9 cellular contexts compared by ENCODE assay signal in the genomic region with DNA sequence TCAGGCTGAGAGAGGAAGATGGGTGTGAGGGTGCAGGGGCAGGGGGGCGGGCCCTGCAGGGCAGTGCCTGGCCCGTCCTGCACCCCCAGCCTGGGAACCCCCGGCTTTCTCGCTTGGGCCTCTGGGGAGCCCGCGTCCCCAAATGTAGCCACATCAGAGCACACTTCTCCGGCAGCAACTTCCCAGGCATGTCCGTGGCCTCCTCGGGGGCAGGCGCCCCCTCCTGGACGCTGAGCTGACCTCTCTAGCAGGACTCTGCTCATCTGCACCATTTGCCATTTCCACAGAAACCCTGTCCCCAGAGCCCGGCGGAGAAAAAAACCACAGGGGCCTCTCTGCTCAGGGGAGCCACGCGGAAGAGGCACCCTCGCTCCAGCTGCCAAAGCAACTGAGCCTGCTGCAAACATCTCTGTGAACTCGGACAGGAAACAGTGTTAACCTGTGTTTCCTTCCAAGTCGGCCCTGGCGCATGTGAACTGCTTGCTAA.
DNase-seq lines count a peak whose midpoint lies in the region; ATAC-seq, FAIRE-seq and TF ChIP-seq lines count a peak whose summit lies in the region.
"Had no signal": no experiment of that assay in that cellular context is flagged by ENCODE, and none has a peak within 500 bp of the region (broad histone marks: within the 10 kb centered on the region; RNA-seq: fewer than 3 reads in every experiment).

No MANE protein-coding gene starts in this region.

- no peak overlapping the region for H3K9ac ChIP-seq in astrocyte (ENCODE audit: low read length)

- H3K4me1 ChIP-seq in DOHH2 (ENCODE audit: control insufficient read depth, low read length), result peaks cover 100% of the 10 kb centered on the region
- peaks cover 8% of the 10 kb centered on the region for H3K4me1 ChIP-seq in astrocyte (ENCODE audit: insufficient read depth, low read length)

- H3K79me2 ChIP-seq in DOHH2 (ENCODE audit: control insufficient read depth, low read length) (peaks cover 45% of the 10 kb centered on the region), astrocyte (ENCODE audit: insufficient read depth, low read length) (no peaks in the 10 kb centered on the region)

- H3F3A ChIP-seq in DOHH2 (ENCODE audit: control insufficient read depth, insufficient read depth), result peaks cover 51% of the 10 kb centered on the region

- H3K27ac ChIP-seq in DOHH2 (ENCODE audit: low read depth, low read length) (peak overlapping the region; percentile 100), astrocyte (ENCODE audit: low read depth, low read length) (no peak overlapping the region)

- H3K27ac Mint-ChIP-seq in astrocyte (ENCODE audit: unreplicated experiment), result peak overlapping the region; percentile 41

- H2AFZ ChIP-seq in astrocyte (ENCODE audit: low read depth, low read length), result no peak overlapping the region

- H3K27me3 ChIP-seq in DOHH2 (ENCODE audit: control insufficient read depth, low read length) (no peaks in the 10 kb centered on the region), astrocyte (ENCODE audit: insufficient read depth, low read length) (no peaks in the 10 kb centered on the region)

- DNase-seq in NAMALWA (ENCODE audit: low spot score) (peak; percentile 96), astrocyte (ENCODE audit: low read depth) (no peak), lung microvascular endothelial cell (ENCODE audit: low read depth in 2 of 2) (peak; percentile 69 to 87), NCI-H2227 treated with DMSO at 0.1 percent for 48 hours (lab: John Stamatoyannopoulos, UW) (no peak), NCI-H2029 treated with DMSO at 0.1 percent for 48 hours (lab: John Stamatoyannopoulos, UW) (no peak), NCI-H524 (lab: John Stamatoyannopoulos, UW) (no peak)

- no peaks in the 10 kb centered on the region for H3K9me3 Mint-ChIP-seq in astrocyte (ENCODE audit: unreplicated experiment)

- H3K4me3 ChIP-seq in DOHH2 (ENCODE audit: low read length), result peak overlapping the region; percentile 73
- H3K4me3 ChIP-seq in astrocyte (ENCODE audit: insufficient read depth, low read depth, low read length), result no peak overlapping the region

- H3K4me1 Mint-ChIP-seq in astrocyte (ENCODE audit: low read depth, unreplicated experiment), result peaks cover 2% of the 10 kb centered on the region

- no peak for FAIRE-seq in astrocyte (lab: Jason Lieb, UNC)

- peak; percentile 58 for ATAC-seq in GM21529 (IDR thresholded peaks at IDR 0.05; ENCODE audit: unreplicated experiment)
- ATAC-seq: left colon had no signal

- no peak overlapping the region for H3K4me3 Mint-ChIP-seq in astrocyte (ENCODE audit: unreplicated experiment)

- H3K9me2 ChIP-seq in DOHH2 (replicated peaks; ENCODE audit: control insufficient read depth, low read length), result no peaks in the 10 kb centered on the region

- H3K27me3 Mint-ChIP-seq in astrocyte (ENCODE audit: low read depth, unreplicated experiment), result no peaks in the 10 kb centered on the region

- no peaks in the 10 kb centered on the region for H3K9me3 ChIP-seq in DOHH2 (ENCODE audit: control insufficient read depth, insufficient read depth, low read length)
- no peaks in the 10 kb centered on the region for H3K9me3 ChIP-seq in astrocyte (ENCODE audit: insufficient read depth, low read depth, low read length)

- H3K36me3 ChIP-seq in DOHH2 (ENCODE audit: control insufficient read depth, low read length) (peaks cover 84% of the 10 kb centered on the region), astrocyte (ENCODE audit: insufficient read depth, low read length) (no peaks in the 10 kb centered on the region)

- TF ChIP-seq CTCF in DOHH2 (IDR thresholded peaks at IDR 0.05; ENCODE audit: low read depth, low read length, poor library complexity, severe bottlenecking) (peak; percentile 76), astrocyte (IDR thresholded peaks at IDR 0.05; ENCODE audit: insufficient read depth, low read depth, low read length) (peak; percentile 31)

- peaks cover 4% of the 10 kb centered on the region for H3K36me3 Mint-ChIP-seq in astrocyte (ENCODE audit: low read depth, unreplicated experiment)

- no peaks in the 10 kb centered on the region for H4K20me1 ChIP-seq in DOHH2 (ENCODE audit: control insufficient read depth, insufficient read depth, low read depth, low read length)
- peaks cover 14% of the 10 kb centered on the region for H4K20me1 ChIP-seq in astrocyte (ENCODE audit: insufficient read depth, low read length)

- H3K4me2 ChIP-seq in DOHH2 (ENCODE audit: low read length) (peak overlapping the region; percentile 91), astrocyte (ENCODE audit: low read length) (no peak overlapping the region)

Comparison
In these comparisons a context has a peak if more than half of its experiments do, and no peak if none do; other contexts are left out.
1. DNase-seq: peak in NAMALWA (single experiment) and lung microvascular endothelial cell (2 of 2); none in astrocyte (single experiment), NCI-H2227 treated with DMSO at 0.1 percent for 48 hours (single experiment), NCI-H2029 treated with DMSO at 0.1 percent for 48 hours (single experiment) and NCI-H524 (0 of 2).